1 cellular context compared by ENCODE assay signal in genomic region chr17:1755993-1756306, GRCh38.
TF ChIP-seq lines count a peak whose summit lies in the region.

No MANE protein-coding gene starts in this region.

TF ChIP-seq in HepG2, 621 proteins besides CTCF, POLR2A, EP300 and RAD21:
- TF ChIP-seq ZNF574 (CRISPR knock-in tag; IDR thresholded peaks at IDR 0.05) = 0 out of 2 replicates have a peak, but pooled peaks have one; percentile 16
- TF ChIP-seq PATZ1 (CRISPR knock-in tag; IDR thresholded peaks at IDR 0.05) = 0 out of 2 replicates have a peak, but pooled peaks have one; percentile 6
- no peak for TF ChIP-seq ZNF7 (CRISPR knock-in tag; IDR thresholded peaks at IDR 0.05)
- TF ChIP-seq AKAP8 (CRISPR knock-in tag; IDR thresholded peaks at IDR 0.05) = no peak
- TF ChIP-seq HIVEP1 (CRISPR knock-in tag; IDR thresholded peaks at IDR 0.05) = no peak
- no peak for TF ChIP-seq FOXC1 (CRISPR knock-in tag; IDR thresholded peaks at IDR 0.05; ENCODE audit: borderline replicate concordance)
- no peak for TF ChIP-seq ZNF367 (CRISPR knock-in tag; IDR thresholded peaks at IDR 0.05; ENCODE audit: borderline replicate concordance)
- no peak for TF ChIP-seq TSC22D2 (CRISPR knock-in tag; IDR thresholded peaks at IDR 0.05; ENCODE audit: borderline replicate concordance)
TF ChIP-seq in HepG2: peak in this region for 2.
